Comparison of ENCODE assay signal across 28 cellular contexts in genomic region chr5:171684169-171684568, GRCh38.
"Had no signal": no experiment of that assay in that cellular context is flagged by ENCODE, and none has a peak within 500 bp of the region (broad histone marks: within the 10 kb centered on the region; RNA-seq: fewer than 3 reads in every experiment).

No MANE protein-coding gene starts in this region.

- H3K4me1 ChIP-seq: adrenal gland, body of pancreas, breast epithelium had no signal

- H3K36me3 ChIP-seq: adrenal gland, ascending aorta, brain microvascular endothelial cell, breast epithelium, cardiac muscle cell had no signal

- H3K4me3 ChIP-seq: adrenal gland, ascending aorta, body of pancreas, breast epithelium, cardiac muscle cell had no signal

- H3K9me3 ChIP-seq: adrenal gland, ascending aorta, body of pancreas, breast epithelium had no signal

- H3K27ac ChIP-seq: adrenal gland, ascending aorta, body of pancreas, brain microvascular endothelial cell, breast epithelium, cardiac muscle cell had no signal

- DNase-seq: activated effector memory CD4-positive, alpha-beta T cell treated with anti-CD3 and anti-CD28 coated beads, Interleukin-2, amount 50 U/mL, for 16 hours; activated effector memory CD4-positive, alpha-beta T cell treated with Interleukin-2 at 50 U/mL for 16 hours; activated gamma-delta T cell; activated gamma-delta T cell treated with Interleukin-2 at 50 U/mL for 16 hours; activated naive CD4-positive, alpha-beta T cell; activated naive CD4-positive, alpha-beta T cell treated with anti-CD3 and anti-CD28 coated beads for 36 hours; activated naive CD4-positive, alpha-beta T cell treated with anti-CD3 and anti-CD28 coated beads, Interleukin-2, amount 10 ng/mL, durations not matched to agents 7 days and 5 days; activated naive CD4-positive, alpha-beta T cell treated with anti-CD3 and anti-CD28 coated beads, Interleukin-2, amount 50 U/mL, for 16 hours; activated naive CD4-positive, alpha-beta T cell treated with Interleukin-2 at 50 U/mL for 16 hours; activated naive CD8-positive, alpha-beta T cell treated with anti-CD3 and anti-CD28 coated beads for 36 hours; activated naive CD8-positive, alpha-beta T cell treated with anti-CD3 and anti-CD28 coated beads, Interleukin-2, amount 10 ng/mL, durations not matched to agents 7 days and 5 days; activated naive CD8-positive, alpha-beta T cell treated with anti-CD3 and anti-CD28 coated beads, Interleukin-2, amount 50 U/mL, for 24 hours; activated T-cell treated with anti-CD3 and anti-CD28 coated beads, Interleukin-2, amount 50 U/mL, for 4 hours; activated T-cell treated with anti-CD3 and anti-CD28 coated beads, Interleukin-2, amount 50 U/mL, for 48 hours; activated T-cell treated with anti-CD3 and anti-CD28 coated beads, Interleukin-2, amount 50 U/mL, for 72 hours; adrenal gland; amniotic stem cell; amygdala; anterior cingulate cortex; aorta; body of pancreas; brain microvascular endothelial cell; caudate nucleus; central memory CD4-positive, alpha-beta T cell; cerebellar nuclear complex had no signal
